ENCODE assay signal across 8 cellular contexts in the genomic region with DNA sequence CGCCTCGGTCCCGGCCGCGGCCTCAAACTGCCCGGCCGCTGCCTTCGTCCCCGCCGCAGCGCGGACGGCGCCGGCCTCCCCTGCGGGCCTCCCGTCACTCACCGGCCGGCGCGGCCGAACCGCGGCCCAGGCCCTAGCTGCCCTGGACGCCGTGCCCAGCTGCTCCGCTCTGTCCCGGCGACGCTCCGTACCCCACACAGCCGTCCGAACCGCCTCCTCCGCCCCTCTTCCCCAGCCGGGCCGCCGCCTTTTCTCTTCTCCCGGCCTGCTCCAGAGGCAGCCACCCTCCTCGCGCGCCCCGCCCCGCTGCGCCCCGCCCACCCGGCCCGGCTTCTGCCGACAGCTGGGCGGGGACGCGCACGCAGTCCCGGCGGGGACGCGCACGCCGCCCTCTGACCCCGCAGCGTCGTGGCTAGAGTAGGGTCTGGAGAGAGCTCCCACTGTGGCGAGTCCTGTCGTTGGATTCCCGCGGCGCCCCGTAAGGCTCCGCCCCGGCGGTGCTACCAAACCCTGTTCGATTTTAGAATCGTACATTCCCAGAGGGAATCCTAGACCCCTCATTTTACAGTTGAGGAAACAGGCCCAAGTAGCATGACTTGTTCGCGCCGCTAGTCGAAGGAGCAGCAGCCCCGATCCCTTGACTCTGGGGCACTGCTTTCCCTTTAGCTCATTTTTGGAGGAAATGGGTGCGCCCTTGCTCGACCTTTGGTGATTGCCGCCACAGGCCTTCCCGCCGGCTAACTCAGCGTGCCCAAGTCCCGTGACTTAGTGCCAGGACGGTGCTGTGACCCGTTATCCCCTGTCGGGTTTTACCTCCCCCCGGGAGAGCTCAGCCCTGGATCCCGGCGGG. TPM values are rescaled to one million over a fixed set of nuclear protein-coding genes. Genes with fewer than 3 reads are reported as not detected.
A peak's percentile ranks its signal among the peaks of the same experiment; 100 is the strongest.
DNase-seq lines count a peak whose midpoint lies in the region; ATAC-seq, FAIRE-seq and TF ChIP-seq lines count a peak whose summit lies in the region.

A gene with protein sequence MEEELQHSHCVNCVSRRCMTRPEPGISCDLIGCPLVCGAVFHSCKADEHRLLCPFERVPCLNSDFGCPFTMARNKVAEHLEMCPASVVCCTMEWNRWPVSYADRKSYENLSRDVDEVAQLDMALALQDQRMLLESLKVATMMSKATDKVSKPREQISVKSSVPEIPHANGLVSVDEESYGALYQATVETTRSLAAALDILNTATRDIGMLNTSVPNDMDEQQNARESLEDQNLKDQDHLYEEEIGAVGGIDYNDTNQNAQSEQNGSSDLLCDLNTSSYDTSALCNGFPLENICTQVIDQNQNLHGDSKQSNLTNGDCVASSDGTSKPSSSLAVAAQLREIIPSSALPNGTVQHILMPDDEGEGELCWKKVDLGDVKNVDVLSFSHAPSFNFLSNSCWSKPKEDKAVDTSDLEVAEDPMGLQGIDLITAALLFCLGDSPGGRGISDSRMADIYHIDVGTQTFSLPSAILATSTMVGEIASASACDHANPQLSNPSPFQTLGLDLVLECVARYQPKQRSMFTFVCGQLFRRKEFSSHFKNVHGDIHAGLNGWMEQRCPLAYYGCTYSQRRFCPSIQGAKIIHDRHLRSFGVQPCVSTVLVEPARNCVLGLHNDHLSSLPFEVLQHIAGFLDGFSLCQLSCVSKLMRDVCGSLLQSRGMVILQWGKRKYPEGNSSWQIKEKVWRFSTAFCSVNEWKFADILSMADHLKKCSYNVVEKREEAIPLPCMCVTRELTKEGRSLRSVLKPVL (minus strand): TSS at position 295 of the 850 bp plus-strand sequence. CDS start 8,390 bp downstream, outside the sequence.

- H3K9me3 ChIP-seq in HepG2 (ENCODE audit: low read length): no peaks in the 10 kb centered on the region

- DNase-seq in BJ (ENCODE audit: low read depth) (no peak), GM19238 (ENCODE audit: insufficient read length, low spot score) (peak; percentile 77), NCI-H510A (lab: John Stamatoyannopoulos, UW) (peak; percentile 60), HepG2 (ENCODE audit: low spot score) (peak; percentile 84)
- peak; percentile 82 for DNase-seq in activated CD4-positive, alpha-beta T cell treated with anti-CD3 and anti-CD28 coated beads, Interleukin-2, amount 10 ng/mL, durations not matched to agents 7 days and 5 days
- peak; percentile 84 for DNase-seq in stimulated activated CD4-positive, alpha-beta T cell treated with anti-CD3 and anti-CD28 coated beads, Interleukin-4, amount 100 ng/mL, for 1 hour

- H3K4me3 Mint-ChIP-seq in activated CD4-positive, alpha-beta T cell treated with anti-CD3 and anti-CD28 coated beads, Interleukin-2, amount 10 ng/mL, durations not matched to agents 7 days and 5 days: peak within 1 kb of the TSS; percentile 94
- peak within 1 kb of the TSS; percentile 88 for H3K4me3 Mint-ChIP-seq in dendritic cell treated with granulocyte-macrophage colony-stimulating factor and Interleukin-4, amounts not matched to agents 40 ng/mL and 50 ng/mL, for 4 days

- H3K36me3 Mint-ChIP-seq in activated CD4-positive, alpha-beta T cell treated with anti-CD3 and anti-CD28 coated beads, Interleukin-2, amount 10 ng/mL, durations not matched to agents 7 days and 5 days (ENCODE audit: low read depth): peaks cover 6% of the 10 kb centered on the region
- H3K36me3 Mint-ChIP-seq in dendritic cell treated with granulocyte-macrophage colony-stimulating factor and Interleukin-4, amounts not matched to agents 40 ng/mL and 50 ng/mL, for 4 days (ENCODE audit: low read depth): peaks cover 12% of the 10 kb centered on the region

- TSS peak; percentile 74 for BruUV-seq in HepG2 (replicated peaks; lab: Mats Ljungman, UMichigan)

- peaks cover 26% of the 10 kb centered on the region for H3K4me1 Mint-ChIP-seq in activated CD4-positive, alpha-beta T cell treated with anti-CD3 and anti-CD28 coated beads, Interleukin-2, amount 10 ng/mL, durations not matched to agents 7 days and 5 days
- H3K4me1 Mint-ChIP-seq in dendritic cell treated with granulocyte-macrophage colony-stimulating factor and Interleukin-4, amounts not matched to agents 40 ng/mL and 50 ng/mL, for 4 days (ENCODE audit: low read depth): peaks cover 36% of the 10 kb centered on the region

- H3K9me3 Mint-ChIP-seq in activated CD4-positive, alpha-beta T cell treated with anti-CD3 and anti-CD28 coated beads, Interleukin-2, amount 10 ng/mL, durations not matched to agents 7 days and 5 days: no peaks in the 10 kb centered on the region
- no peaks in the 10 kb centered on the region for H3K9me3 Mint-ChIP-seq in dendritic cell treated with granulocyte-macrophage colony-stimulating factor and Interleukin-4, amounts not matched to agents 40 ng/mL and 50 ng/mL, for 4 days

- in situ Hi-C loops in HepG2 (cut with HindIII; ENCODE audit: extremely low pct_ligation_motif_present, low pct_unique_long_range_greater_than_20kb): loop anchor here (5.0 to 25.0 kb wide), 2 partner anchors 77 to 1498 kb away; a partner anchor contains a TSS

- H3K27me3 ChIP-seq in BJ (ENCODE audit: control insufficient read depth, insufficient read depth, low read length) (no peaks in the 10 kb centered on the region), HepG2 (ENCODE audit: control insufficient read depth in 1 of 2, insufficient read depth in 2 of 2, low read length in 2 of 2) (no peaks in the 10 kb centered on the region; a peak in 2 of 5 replicates)

- TF ChIP-seq CTCF in BJ (IDR thresholded peaks at IDR 0.05; ENCODE audit: insufficient read depth, low read depth, low read length) (peak; percentile 17; the same call in 1 of the 2 replicates), HepG2 (CRISPR knock-in tag; IDR thresholded peaks at IDR 0.05) (peak; percentile 31; the same call in 1 of the 2 replicates)

- no peaks in the 10 kb centered on the region for H3K27me3 Mint-ChIP-seq in activated CD4-positive, alpha-beta T cell treated with anti-CD3 and anti-CD28 coated beads, Interleukin-2, amount 10 ng/mL, durations not matched to agents 7 days and 5 days
- H3K27me3 Mint-ChIP-seq in dendritic cell treated with granulocyte-macrophage colony-stimulating factor and Interleukin-4, amounts not matched to agents 40 ng/mL and 50 ng/mL, for 4 days: no peaks in the 10 kb centered on the region

- H3K4me2 ChIP-seq in HepG2 (ENCODE audit: low read depth, low read length): peak within 1 kb of the TSS; percentile 87

- ATAC-seq in HG03439 (IDR thresholded peaks at IDR 0.05; ENCODE audit: unreplicated experiment) (peak; percentile 71), HepG2 (peak; percentile 91)

- peak within 1 kb of the TSS; percentile 97 for H3K27ac Mint-ChIP-seq in activated CD4-positive, alpha-beta T cell treated with anti-CD3 and anti-CD28 coated beads, Interleukin-2, amount 10 ng/mL, durations not matched to agents 7 days and 5 days
- H3K27ac Mint-ChIP-seq in dendritic cell treated with granulocyte-macrophage colony-stimulating factor and Interleukin-4, amounts not matched to agents 40 ng/mL and 50 ng/mL, for 4 days: peak within 1 kb of the TSS; percentile 97

- H3K9ac ChIP-seq in HepG2 (ENCODE audit: insufficient read depth, low read depth, low read length): peak within 1 kb of the TSS; percentile 94

- peaks cover 32% of the 10 kb centered on the region for H3K4me1 ChIP-seq in HepG2 (ENCODE audit: insufficient read depth, low read length)

- H3K79me2 ChIP-seq in HepG2 (ENCODE audit: insufficient read depth, low read length): peaks cover 45% of the 10 kb centered on the region

- intact Hi-C loops in dendritic cell treated with granulocyte-macrophage colony-stimulating factor and Interleukin-4, amounts not matched to agents 40 ng/mL and 50 ng/mL, for 4 days (cut with micrococcal nuclease): loop anchor here (1.0 to 5.0 kb wide), 4 partner anchors 53 to 733 kb away; a partner anchor contains a TSS
- intact Hi-C loops in HepG2 (cut with micrococcal nuclease; ENCODE audit: unreplicated experiment): loop anchor here (1.0 to 5.0 kb wide), 4 partner anchors 78 to 1382 kb away; a partner anchor contains a TSS

- CTCF ChIA-PET in BJ (lab: Yijun Ruan, JAX) (no interaction called here), HepG2 (lab: Yijun Ruan, JAX; ENCODE audit: low intra/inter-chr PET ratio, low total read pairs) (no interaction called here)
- CTCF ChIA-PET in activated CD4-positive, alpha-beta T cell treated with anti-CD3 and anti-CD28 coated beads, Interleukin-2, amount 10 ng/mL, durations not matched to agents 7 days and 5 days (lab: Charles Lee): interaction anchor here (0.7 to 1.3 kb wide), 6 partner anchors 10 to 149 kb away, joined by 3 to 5 read pairs (median 3); a partner anchor contains a TSS

- H4K20me1 ChIP-seq in HepG2 (ENCODE audit: insufficient read depth, low read length): peaks cover 8% of the 10 kb centered on the region

- peak; percentile 84 to 89 for TF ChIP-seq POLR2A in HepG2 (IDR thresholded peaks at IDR 0.05; ENCODE audit: insufficient read depth in 1 of 2, low read depth in 2 of 2, low read length in 2 of 2)

- peak within 1 kb of the TSS; percentile 75 for H2AFZ ChIP-seq in HepG2 (ENCODE audit: low read length)

- H3K27ac ChIP-seq in HepG2 (ENCODE audit: extremely low read length, insufficient read depth, low read length): peak within 1 kb of the TSS; percentile 90

- WGBS in HepG2 (ENCODE audit: low lambda C conversion rate): under 1% methylated on average over 76 of the region's 91 CpGs

- peak; percentile 48 for FAIRE-seq in HepG2 (lab: Jason Lieb, UNC)

- no peaks in the 10 kb centered on the region for H3K36me3 ChIP-seq in BJ (ENCODE audit: control insufficient read depth, insufficient read depth, low read length)
- H3K36me3 ChIP-seq in HepG2 (replicated peaks in 1 of 2; ENCODE audit: control insufficient read depth in 1 of 2, insufficient read depth in 2 of 2, low read length in 2 of 2): no peaks in the 10 kb centered on the region

- POLR2A ChIA-PET in BJ (lab: Charles Lee) (no interaction called here), HepG2 (lab: Yijun Ruan, JAX) (interaction anchor here (0.6 to 3.2 kb wide), 10 partner anchors 9 to 729 kb away, joined by 3 to 84 read pairs (median 4); a partner anchor contains a TSS)
- POLR2A ChIA-PET in activated CD4-positive, alpha-beta T cell treated with anti-CD3 and anti-CD28 coated beads, Interleukin-2, amount 10 ng/mL, durations not matched to agents 7 days and 5 days (lab: Charles Lee): interaction anchor here (0.6 to 1.4 kb wide), 2 partner anchors 80 to 94 kb away, joined by 3 to 4 read pairs; a partner anchor contains a TSS

- H3K4me3 ChIP-seq in BJ (ENCODE audit: low read depth, low read length) (peak within 1 kb of the TSS; percentile 57), HepG2 (replicated peaks in 1 of 3; ENCODE audit: insufficient read depth in 1 of 3, low read depth in 2 of 3, low read length in 3 of 3) (peak within 1 kb of the TSS; percentile 84 to 98 (median 84))

- TF ChIP-seq EP300 in HepG2 (IDR thresholded peaks at IDR 0.05; ENCODE audit: low read depth in 2 of 2, low read length in 2 of 2) (no peak), HepG2 (CRISPR knock-in tag; IDR thresholded peaks at IDR 0.05; ENCODE audit: borderline replicate concordance) (peak; percentile 19; the same call in 1 of the 2 replicates)

- TF ChIP-seq RAD21 in HepG2 (CRISPR knock-in tag; IDR thresholded peaks at IDR 0.05): peak; percentile 64

RNA-seq across cellular contexts. Expression of the gene that starts here (rescaled TPM):
- polyA plus RNA-seq in BJ (2011; rRNA removed) (3.5 and 7.3 TPM in 2 replicates), HepG2 (2011; rRNA removed) (2.8 and 3.2 TPM in 2 replicates)
- polyA minus RNA-seq in BJ (2011; rRNA and poly(A)+ RNA removed): 6.4 and 8.3 TPM in 2 replicates
- total RNA-seq in activated CD4-positive, alpha-beta T cell treated with anti-CD3 and anti-CD28 coated beads, Interleukin-2, amount 10 ng/mL, durations not matched to agents 7 days and 5 days: 1 to 10 TPM; 3.1 to 4.0 TPM
- 7.1 and 11.4 TPM in 2 replicates for total RNA-seq in HepG2 (2016; rRNA removed; fragmentation: Illumina TruSeq; extraction: Trizol)
- total RNA-seq in HepG2 (2016; cell fraction: cytosol; rRNA removed; fragmentation: Illumina TruSeq; extraction: Trizol; ENCODE audit: low read depth): 2.8 and 3.1 TPM in 2 replicates
- total RNA-seq in HepG2 (2016; cell fraction: insoluble cytoplasmic fraction; rRNA removed; fragmentation: Illumina TruSeq; extraction: Trizol): 7.3 and 10.8 TPM in 2 replicates
- total RNA-seq in HepG2 (2016; cell fraction: membrane; rRNA removed; fragmentation: Illumina TruSeq; extraction: Trizol): 6.1 and 7.4 TPM in 2 replicates
- total RNA-seq in HepG2 (2016; cell fraction: nucleus; rRNA removed; fragmentation: Illumina TruSeq; extraction: Trizol): 12.8 and 13.1 TPM in 2 replicates
- 0.99 and 2.0 TPM in 2 replicates for polyA plus RNA-seq in HepG2 (2011; cell fraction: cytosol; rRNA removed)
- polyA plus RNA-seq in HepG2 (2011; cell fraction: nucleus; rRNA removed): 2.2 and 2.9 TPM in 2 replicates
- polyA plus RNA-seq in HepG2 (2012): 5.9 and 6.1 TPM in 2 replicates
- 0.18 and 0.25 TPM in 2 replicates for polyA plus RNA-seq in HepG2 (2016; cell fraction: cytosol; fragmentation: Illumina TruSeq; extraction: Trizol; ENCODE audit: low read depth)
- 8.4 and 9.0 TPM in 2 replicates for polyA plus RNA-seq in HepG2 (2016; cell fraction: insoluble cytoplasmic fraction; fragmentation: Illumina TruSeq; extraction: Trizol; ENCODE audit: low read depth)
- 1.0 and 1.1 TPM in 2 replicates for polyA plus RNA-seq in HepG2 (2016; cell fraction: membrane; fragmentation: Illumina TruSeq; extraction: Trizol; ENCODE audit: low read depth)
- 8.4 and 9.2 TPM in 2 replicates for polyA plus RNA-seq in HepG2 (2016; cell fraction: nucleus; fragmentation: Illumina TruSeq; extraction: Trizol; ENCODE audit: insufficient read depth, low read depth)
- 3.9 and 4.3 TPM in 2 replicates for polyA minus RNA-seq in HepG2 (2011; rRNA and poly(A)+ RNA removed; ENCODE audit: low replicate concordance)
- 4.1 and 5.3 TPM in 2 replicates for polyA minus RNA-seq in HepG2 (2011; cell fraction: cytosol; rRNA and poly(A)+ RNA removed)
- 34.2 and 35.8 TPM in 2 replicates for polyA minus RNA-seq in HepG2 (2011; cell fraction: nucleus; rRNA and poly(A)+ RNA removed)
